20 cellular contexts compared by ENCODE assay signal in the genomic region with DNA sequence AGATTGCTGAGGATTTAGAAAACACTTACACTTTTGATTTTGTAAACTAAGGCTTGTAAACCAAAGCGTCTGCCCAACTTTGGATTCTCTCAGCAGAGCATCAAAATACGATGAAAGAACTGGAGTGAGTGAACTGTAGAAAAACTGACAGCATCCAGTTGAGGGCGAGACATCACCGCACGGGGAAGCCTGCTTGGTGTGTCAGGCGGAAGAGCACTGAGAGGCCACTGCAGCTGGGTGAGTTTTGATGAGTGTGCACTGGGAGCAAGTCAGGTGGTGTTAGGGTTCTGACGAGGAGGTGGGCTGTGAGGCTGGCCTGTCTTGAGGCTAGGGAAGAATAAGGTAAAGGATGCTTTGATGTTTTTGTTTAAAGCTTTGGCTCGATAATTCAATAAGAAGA. TPM values are rescaled to one million over a fixed set of nuclear protein-coding genes. Genes with fewer than 3 reads are reported as not detected.
A peak's percentile ranks its signal among the peaks of the same experiment; 100 is the strongest.
DNase-seq lines count a peak whose midpoint lies in the region; ATAC-seq and TF ChIP-seq lines count a peak whose summit lies in the region.
"Had no signal": no experiment of that assay in that cellular context is flagged by ENCODE, and none has a peak within 500 bp of the region (broad histone marks: within the 10 kb centered on the region; RNA-seq: fewer than 3 reads in every experiment).

No MANE protein-coding gene starts in this region.

- H3K36me3 ChIP-seq in OCI-LY3 (replicated peaks; ENCODE audit: low read depth, low read length): no peaks in the 10 kb centered on the region
- H3K36me3 ChIP-seq: BLaER1 treated with 17β-estradiol and CSF1 and Interleukin-3, amounts not matched to agents 10 nM and 100 nM had no signal

- H3K4me1 ChIP-seq in OCI-LY3 (ENCODE audit: low read length): peaks cover 23% of the 10 kb centered on the region
- H3K4me1 ChIP-seq: A549 had no signal

- CTCF ChIA-PET in activated CD4-positive, alpha-beta memory T cell treated with anti-CD3 and anti-CD28 coated beads, Interleukin-2, amount 10 ng/mL, durations not matched to agents 7 days and 5 days (lab: Charles Lee): no interaction called here

- no peak for ATAC-seq in Right ventricle myocardium inferior
- ATAC-seq in HG02870 (IDR thresholded peaks at IDR 0.05; ENCODE audit: unreplicated experiment): peak; percentile 46
- ATAC-seq: A549; CD8-positive, alpha-beta T cell had no signal

- no peaks in the 10 kb centered on the region for H3K9me3 Mint-ChIP-seq in activated CD4-positive, alpha-beta memory T cell treated with anti-CD3 and anti-CD28 coated beads, Interleukin-2, amount 10 ng/mL, durations not matched to agents 7 days and 5 days
- H3K9me3 Mint-ChIP-seq: CD4-positive, alpha-beta T cell had no signal

- H3K27ac ChIP-seq in OCI-LY3 (ENCODE audit: low read length): no peak overlapping the region
- H3K27ac ChIP-seq: 22Rv1; A549; BLaER1 treated with 17β-estradiol and CSF1 and Interleukin-3, amounts not matched to agents 10 nM and 100 nM; C4-2B had no signal

- no peak overlapping the region for H3K27ac Mint-ChIP-seq in activated CD4-positive, alpha-beta memory T cell treated with anti-CD3 and anti-CD28 coated beads, Interleukin-2, amount 10 ng/mL, durations not matched to agents 7 days and 5 days
- H3K27ac Mint-ChIP-seq: B cell; CD4-positive, alpha-beta T cell; CD8-positive, alpha-beta T cell had no signal

- peak overlapping the region; percentile 14; the same call in 1 of the 2 replicates for H3K9ac ChIP-seq in OCI-LY3 (ENCODE audit: low read length)
- H3K9ac ChIP-seq: BLaER1 treated with 17β-estradiol and CSF1 and Interleukin-3, amounts not matched to agents 10 nM and 100 nM had no signal

- H3K79me2 ChIP-seq in OCI-LY3 (ENCODE audit: low read length): no peaks in the 10 kb centered on the region

- peak overlapping the region; percentile 92 for H2AFZ ChIP-seq in OCI-LY3 (ENCODE audit: low read depth, low read length)

- no peaks in the 10 kb centered on the region for H4K20me1 ChIP-seq in OCI-LY3 (ENCODE audit: insufficient read depth, low read length)
- H4K20me1 ChIP-seq: BLaER1 treated with 17β-estradiol and CSF1 and Interleukin-3, amounts not matched to agents 10 nM and 100 nM had no signal

- 0 out of 2 replicates have a peak, but pooled peaks cover 4% of the 10 kb centered on the region for H3K9me3 ChIP-seq in OCI-LY3 (ENCODE audit: insufficient read depth, low read length)
- H3K9me3 ChIP-seq: A549 had no signal

- peak overlapping the region; percentile 73 for H3K4me3 ChIP-seq in OCI-LY3 (ENCODE audit: low read length)
- H3K4me3 ChIP-seq: A549; BLaER1 treated with 17β-estradiol and CSF1 and Interleukin-3, amounts not matched to agents 10 nM and 100 nM had no signal

- no peaks in the 10 kb centered on the region for H3K27me3 Mint-ChIP-seq in activated CD4-positive, alpha-beta memory T cell treated with anti-CD3 and anti-CD28 coated beads, Interleukin-2, amount 10 ng/mL, durations not matched to agents 7 days and 5 days
- H3K27me3 Mint-ChIP-seq: CD4-positive, alpha-beta T cell had no signal

- H3K27me3 ChIP-seq in OCI-LY3 (ENCODE audit: low read depth, low read length): no peaks in the 10 kb centered on the region
- H3K27me3 ChIP-seq: BLaER1 treated with 17β-estradiol and CSF1 and Interleukin-3, amounts not matched to agents 10 nM and 100 nM had no signal

- H3K4me2 ChIP-seq in OCI-LY3 (ENCODE audit: low read length): peak overlapping the region; percentile 92
- H3K4me2 ChIP-seq: A549; BLaER1 treated with 17β-estradiol and CSF1 and Interleukin-3, amounts not matched to agents 10 nM and 100 nM had no signal

- no peaks in the 10 kb centered on the region for H3K4me1 Mint-ChIP-seq in activated CD4-positive, alpha-beta memory T cell treated with anti-CD3 and anti-CD28 coated beads, Interleukin-2, amount 10 ng/mL, durations not matched to agents 7 days and 5 days
- H3K4me1 Mint-ChIP-seq: B cell had no signal

- POLR2A ChIA-PET in activated CD4-positive, alpha-beta memory T cell treated with anti-CD3 and anti-CD28 coated beads, Interleukin-2, amount 10 ng/mL, durations not matched to agents 7 days and 5 days (lab: Charles Lee): no interaction called here

- no peak overlapping the region for H3K4me3 Mint-ChIP-seq in activated CD4-positive, alpha-beta memory T cell treated with anti-CD3 and anti-CD28 coated beads, Interleukin-2, amount 10 ng/mL, durations not matched to agents 7 days and 5 days
- H3K4me3 Mint-ChIP-seq: B cell; CD4-positive, alpha-beta T cell; CD8-positive, alpha-beta T cell had no signal

- TF ChIP-seq CTCF in OCI-LY3 (IDR thresholded peaks at IDR 0.05; ENCODE audit: low read depth, low read length): no peak

- DNase-seq in cardiac septum (ENCODE audit: low spot score) (peak; percentile 39), Right ventricle myocardium inferior (ENCODE audit: missing footprints) (no peak), posterior vena cava (ENCODE audit: low spot score) (peak; percentile 34), medulla oblongata (ENCODE audit: extremely low spot score) (no peak)
- no peak for DNase-seq in activated CD4-positive, alpha-beta memory T cell treated with anti-CD3 and anti-CD28 coated beads, Interleukin-2, amount 10 ng/mL, durations not matched to agents 7 days and 5 days
- DNase-seq: AML-193; Caco-2; Calu3; CD4-positive, alpha-beta T cell; CD8-positive, alpha-beta T cell; DMS79 treated with DMSO at 0.1 percent for 48 hours; GF-D8 had no signal

- H3K36me3 Mint-ChIP-seq in activated CD4-positive, alpha-beta memory T cell treated with anti-CD3 and anti-CD28 coated beads, Interleukin-2, amount 10 ng/mL, durations not matched to agents 7 days and 5 days (ENCODE audit: low read depth): no peaks in the 10 kb centered on the region
- H3K36me3 Mint-ChIP-seq: CD8-positive, alpha-beta T cell had no signal

- intact Hi-C loops in cardiac septum (cut with DNase I): no loop called here
- intact Hi-C loops in Right ventricle myocardium inferior (cut with DNase I): no loop called here
- intact Hi-C loops in posterior vena cava (cut with DNase I): no loop called here

RNA-seq across cellular contexts. Expression of a gene that starts 46.8 kb away (rescaled TPM):
- not detected for total RNA-seq in cardiac septum
- total RNA-seq in Right ventricle myocardium inferior: not detected
- total RNA-seq in posterior vena cava: not detected
- total RNA-seq in activated CD4-positive, alpha-beta memory T cell treated with anti-CD3 and anti-CD28 coated beads, Interleukin-2, amount 10 ng/mL, durations not matched to agents 7 days and 5 days: not detected
- total RNA-seq: A172; B cell; Caco-2; Calu3; CD4-positive, alpha-beta T cell; CD8-positive, alpha-beta T cell had no signal

RNA-seq across cellular contexts. Expression of a gene that starts 49.0 kb away (rescaled TPM):
- total RNA-seq in cardiac septum (not detected), Right ventricle myocardium inferior (not detected), posterior vena cava (not detected)
- not detected for total RNA-seq in activated CD4-positive, alpha-beta memory T cell treated with anti-CD3 and anti-CD28 coated beads, Interleukin-2, amount 10 ng/mL, durations not matched to agents 7 days and 5 days
- total RNA-seq: A172; B cell; Caco-2; Calu3; CD4-positive, alpha-beta T cell; CD8-positive, alpha-beta T cell had no signal

Comparison
In these comparisons a context has a peak if more than half of its experiments do, and no peak if none do; other contexts are left out.
1. DNase-seq: peak in cardiac septum (single experiment) and posterior vena cava (single experiment); none in Right ventricle myocardium inferior (single experiment), activated CD4-positive, alpha-beta memory T cell treated with anti-CD3 and anti-CD28 coated beads, Interleukin-2, amount 10 ng/mL, durations not matched to agents 7 days and 5 days (single experiment) and medulla oblongata (single experiment).